Comparison of ENCODE assay signal across 8 cellular contexts in genomic region chr12:7638764-7639570, GRCh38. TPM values are rescaled to one million over a fixed set of nuclear protein-coding genes. Genes with fewer than 3 reads are reported as not detected.
A peak's percentile ranks its signal among the peaks of the same experiment; 100 is the strongest.
DNase-seq lines count a peak whose midpoint lies in the region; ATAC-seq, FAIRE-seq and TF ChIP-seq lines count a peak whose summit lies in the region.

No MANE protein-coding gene starts in this region.

- no peak overlapping the region for H3K9ac ChIP-seq in kidney (ENCODE audit: low read length in 2 of 2)

- peaks cover 3% of the 10 kb centered on the region for H3K36me3 Mint-ChIP-seq in central memory CD8-positive, alpha-beta T cell (ENCODE audit: insufficient read depth)

- H3K4me3 ChIP-seq in GM12875 (ENCODE audit: low read depth, low read length) (no peak overlapping the region), kidney (ENCODE audit: low read length in 2 of 2) (peak overlapping the region; percentile 20 to 36)

- DNase-seq in NCI-H2227 (lab: John Stamatoyannopoulos, UW; ENCODE audit: unreplicated experiment) (peak; percentile 78), kidney (peak; percentile 84)
- peak; percentile 21 to 62 (median 40) for DNase-seq in activated CD4-positive, CD25-positive, alpha-beta regulatory T cell (lab: John Stamatoyannopoulos, UW)
- peak; percentile 62 to 72 for DNase-seq in central memory CD8-positive, alpha-beta T cell (ENCODE audit: low spot score in 2 of 2)
- peak; percentile 44 to 58 for DNase-seq in stimulated activated CD4-positive, alpha-beta T cell treated with anti-CD3 and anti-CD28 coated beads, Interleukin-1b, Interleukin-23, amount 100 ng/mL, for 1 hour (ENCODE audit: low read depth in 2 of 2)
- DNase-seq in NK-92 treated with Interleukin-12 subunit alpha and Interleukin-12 subunit beta, amount 100 ng/mL, for 24 hours (lab: John Stamatoyannopoulos, UW) = no peak

- peak overlapping the region; percentile 78 for H3K27ac Mint-ChIP-seq in central memory CD8-positive, alpha-beta T cell (ENCODE audit: low read depth)

- H3K9me3 Mint-ChIP-seq in central memory CD8-positive, alpha-beta T cell = no peaks in the 10 kb centered on the region

- ATAC-seq in HG03095 (IDR thresholded peaks at IDR 0.05; ENCODE audit: unreplicated experiment) = peak; percentile 62
- peak; percentile 80 for ATAC-seq in central memory CD8-positive, alpha-beta T cell (replicated peaks; ENCODE audit: extremely low read depth, poor library complexity, severe bottlenecking)

- peak overlapping the region; percentile 76 for H3K4me3 Mint-ChIP-seq in central memory CD8-positive, alpha-beta T cell

- TF ChIP-seq CTCF in GM12875 (IDR thresholded peaks at IDR 0.05; ENCODE audit: borderline replicate concordance, insufficient read depth, low read depth, low read length) (peak; percentile 56), kidney (IDR thresholded peaks at IDR 0.05; ENCODE audit: borderline replicate concordance, extremely low read depth, insufficient read depth) (peak; percentile 97)

- peaks cover 32% of the 10 kb centered on the region for H3K27me3 Mint-ChIP-seq in central memory CD8-positive, alpha-beta T cell

- H3K36me3 ChIP-seq in kidney (ENCODE audit: control insufficient read depth in 1 of 2, insufficient read depth in 2 of 2, low read length in 2 of 2) = no peaks in the 10 kb centered on the region

- H3K4me1 ChIP-seq in kidney (ENCODE audit: control insufficient read depth in 1 of 2, insufficient read depth in 1 of 2, low read depth in 1 of 2, low read length in 2 of 2) = peaks cover 0 to 2% of the 10 kb centered on the region in 2 donors

- H3K27ac ChIP-seq in kidney (ENCODE audit: low read depth in 2 of 2, low read length in 2 of 2) = no peak overlapping the region

- no peaks in the 10 kb centered on the region for H3K9me3 ChIP-seq in kidney (ENCODE audit: control insufficient read depth in 1 of 2, low read length in 2 of 2)

- intact Hi-C loops in kidney (cut with DNase I) = loop anchor here (5.0 kb wide), 1 partner anchor 417 kb away; no protein-coding TSS in a partner anchor

- peak; percentile 72 for FAIRE-seq in kidney (lab: Jason Lieb, UNC)

- H3K4me1 Mint-ChIP-seq in central memory CD8-positive, alpha-beta T cell = peaks cover 24% of the 10 kb centered on the region

RNA-seq across cellular contexts. Expression of gene APOBEC1, which starts 26.7 kb away (rescaled TPM):
- total RNA-seq in kidney = not detected
- not detected for polyA plus RNA-seq in kidney (ENCODE audit: insufficient read depth, low read depth, low replicate concordance)

RNA-seq across cellular contexts. Expression of gene GDF3, which starts 56.6 kb away (rescaled TPM):
- 0.66 TPM for total RNA-seq in kidney
- 1.6 TPM for polyA plus RNA-seq in kidney (ENCODE audit: insufficient read depth, low read depth, low replicate concordance)
